In the genomic region with DNA sequence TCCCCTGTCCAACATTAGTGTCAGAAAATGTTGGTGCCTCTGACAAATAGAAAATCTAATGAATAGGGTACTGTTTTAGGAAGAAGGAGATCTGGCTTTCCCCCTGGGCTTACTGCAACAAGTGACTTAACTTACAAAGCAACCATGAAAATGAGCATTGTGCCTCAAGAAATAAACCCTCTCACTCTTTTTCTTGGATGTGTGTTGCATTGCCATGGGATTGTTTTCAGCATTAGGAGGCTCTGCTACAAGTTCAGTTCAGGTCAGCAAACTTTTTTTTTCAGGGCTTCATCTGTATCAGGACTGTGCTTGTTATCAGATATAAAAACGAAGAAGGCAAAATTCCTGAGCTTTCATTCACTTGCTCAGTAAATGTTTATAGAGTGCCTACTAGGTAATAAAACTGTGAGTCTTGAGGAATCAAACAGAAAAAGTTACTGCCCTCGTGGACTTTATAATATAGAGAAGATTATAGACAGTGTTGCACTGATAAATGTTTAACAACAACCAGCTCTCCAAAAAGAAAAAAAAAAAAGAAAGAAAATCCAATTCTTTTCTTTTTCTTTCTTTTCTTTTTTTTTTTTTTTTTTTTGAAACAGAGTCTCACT, we compare ENCODE assay signal across 21 cellular contexts. TPM values are rescaled to one million over a fixed set of nuclear protein-coding genes. Genes with fewer than 3 reads are reported as not detected.
DNase-seq lines count a peak whose midpoint lies in the region; FAIRE-seq and TF ChIP-seq lines count a peak whose summit lies in the region.
"Had no signal": no experiment of that assay in that cellular context is flagged by ENCODE, and none has a peak within 500 bp of the region (broad histone marks: within the 10 kb centered on the region; RNA-seq: fewer than 3 reads in every experiment).

No MANE protein-coding gene starts in this region.

- H3K27me3 ChIP-seq in tibial nerve: no peaks in the 10 kb centered on the region
- H3K27me3 ChIP-seq: body of pancreas, upper lobe of right lung had no signal

- TF ChIP-seq POLR2A in tibial nerve (IDR thresholded peaks at IDR 0.05): no peak

- peak; percentile 82 for FAIRE-seq in colon (lab: Jason Lieb, UNC)
- FAIRE-seq: TTC549 had no signal

- H3K9me3 ChIP-seq in tibial nerve: no peaks in the 10 kb centered on the region
- H3K9me3 ChIP-seq: body of pancreas, upper lobe of right lung had no signal

- H3K4me1 ChIP-seq in tibial nerve: peaks cover 0 to 51% (median 8%) of the 10 kb centered on the region in 4 donors

- H3K27ac ChIP-seq in tibial nerve: peak overlapping the region in 3 of 4 donors; percentile 31 to 77 (median 65)
- H3K27ac ChIP-seq: upper lobe of right lung had no signal

- no peaks in the 10 kb centered on the region for H3K36me3 ChIP-seq in tibial nerve
- H3K36me3 ChIP-seq: upper lobe of right lung had no signal

- 17 to 24% methylated on average over 2 of the region's 2 CpGs for WGBS in tibial nerve, 2 donors

- DNase-seq in M059J (ENCODE audit: low read depth) (peak; percentile 50), midbrain (lab: John Stamatoyannopoulos, UW) (peak; percentile 42), tibial nerve (ENCODE audit: low spot score in 2 of 2) (no peak), DMS79 (lab: John Stamatoyannopoulos, UW) (no peak), DMS53 (lab: John Stamatoyannopoulos, UW) (no peak), amniotic stem cell (lab: John Stamatoyannopoulos, UW) (no peak)
- DNase-seq in stimulated activated CD8-positive, alpha-beta memory T cell treated with anti-CD3 and anti-CD28 coated beads, Interleukin-4, amount 100 ng/mL, for 48 hours: no peak
- DNase-seq: activated CD4-positive, alpha-beta memory T cell treated with anti-CD3 and anti-CD28 coated beads, Interleukin-2, amount 10 ng/mL, durations not matched to agents 7 days and 5 days; body of pancreas; CD4-positive, alpha-beta T cell; effector memory CD8-positive, alpha-beta T cell; GDM1; islet precursor cell; naive B cell; NK-92 treated with Interleukin-12 subunit alpha and Interleukin-12 subunit beta, amount 100 ng/mL, for 24 hours; retina; SIG-M5; stimulated activated CD4-positive, alpha-beta T cell treated with anti-CD3 and anti-CD28 coated beads, Interleukin-2, amount 100 ng/mL, for 24 hours; upper lobe of right lung had no signal

- TF ChIP-seq CTCF in tibial nerve (IDR thresholded peaks at IDR 0.05): no peak

- no peak overlapping the region for H3K4me3 ChIP-seq in tibial nerve
- H3K4me3 ChIP-seq: body of pancreas had no signal

- TF ChIP-seq EP300 in tibial nerve (IDR thresholded peaks at IDR 0.05): peak in 1 of 2 donors; percentile 46

RNA-seq across cellular contexts. Expression of a gene that starts 37.9 kb away (rescaled TPM):
- 22.6 and 48.4 TPM in 2 replicates for total RNA-seq in M059J (2014; rRNA removed; shearing (Covaris generic))
- total RNA-seq in tibial nerve: 100 to 1,000 TPM in 2 of 4 donors, 10 to 100 TPM in 2; 48.6 to 182 (median 92.9) TPM

RNA-seq across cellular contexts. Expression of a gene that starts 57.8 kb away (rescaled TPM):
- 9.5 and 12.1 TPM in 2 replicates for total RNA-seq in M059J (2014; rRNA removed; shearing (Covaris generic))
- 10 to 100 TPM in 1 of 4 donors, 1 to 10 TPM in 3; 3.9 to 14.2 (median 7.7) TPM for total RNA-seq in tibial nerve

Comparison
In these comparisons a context has a peak if more than half of its experiments do, and no peak if none do; other contexts are left out.
1. DNase-seq: peak in M059J (single experiment) and midbrain (single experiment); none in tibial nerve (0 of 2), DMS79 (single experiment), DMS53 (single experiment), amniotic stem cell (single experiment) and stimulated activated CD8-positive, alpha-beta memory T cell treated with anti-CD3 and anti-CD28 coated beads, Interleukin-4, amount 100 ng/mL, for 48 hours (single experiment).